Comparison of ENCODE assay signal across 12 cellular contexts in genomic region chr15:89500397-89501270, GRCh38. TPM values are rescaled to one million over a fixed set of nuclear protein-coding genes. Genes with fewer than 3 reads are reported as not detected.
DNase-seq lines count a peak whose midpoint lies in the region; ATAC-seq, FAIRE-seq and TF ChIP-seq lines count a peak whose summit lies in the region.
"Had no signal": no experiment of that assay in that cellular context is flagged by ENCODE, and none has a peak within 500 bp of the region (broad histone marks: within the 10 kb centered on the region; RNA-seq: fewer than 3 reads in every experiment).

No MANE protein-coding gene starts in this region.

- no peak overlapping the region for H3K27ac ChIP-seq in H1 (ENCODE audit: low read depth, low read length)

- ATAC-seq in sciatic nerve (no peak), GM18502 (IDR thresholded peaks at IDR 0.05; ENCODE audit: poor library complexity, unreplicated experiment) (no peak)
- ATAC-seq: naive thymus-derived CD8-positive, alpha-beta T cell had no signal

- no peak overlapping the region for H3K4me3 ChIP-seq in H1 (ENCODE audit: extremely low read depth in 1 of 4, insufficient read depth in 2 of 4, low read depth in 3 of 4, low read length in 4 of 4)

- no peak for TF ChIP-seq EP300 in H1 (IDR thresholded peaks at IDR 0.05; ENCODE audit: borderline replicate concordance in 1 of 2, low read depth in 2 of 2, low read length in 2 of 2)

- no peaks in the 10 kb centered on the region for H3K36me3 ChIP-seq in H1 (ENCODE audit: control insufficient read depth in 2 of 4, insufficient read depth in 4 of 4, low read length in 3 of 4)

- DNase-seq in activated T-cell treated with anti-CD3 and anti-CD28 coated beads, Interleukin-2, amount 50 U/mL, for 24 hours: peak; percentile 22
- no peak for DNase-seq in activated T-cell treated with anti-CD3 and anti-CD28 coated beads for 4 hours
- peak; percentile 32 for DNase-seq in MV-4-11 (lab: John Stamatoyannopoulos, UW)
- no peak for DNase-seq in H1 (ENCODE audit: low read depth in 1 of 2, low spot score in 2 of 2)
- DNase-seq in sciatic nerve (ENCODE audit: low spot score): peak; percentile 30
- no peak for DNase-seq in NCI-H2196 treated with DMSO at 0.1 percent for 48 hours (lab: John Stamatoyannopoulos, UW; ENCODE audit: unreplicated experiment)
- DNase-seq in medulla oblongata (ENCODE audit: extremely low spot score): no peak
- DNase-seq: naive thymus-derived CD8-positive, alpha-beta T cell; NCI-H748 treated with DMSO at 0.1 percent for 48 hours; stimulated activated naive CD4-positive, alpha-beta T cell treated with Interleukin-2 at 50 U/mL for 16 hours had no signal

- WGBS in H1 (ENCODE audit: extremely low coverage in 1 of 2, insufficient coverage in 1 of 2, insufficient read length in 1 of 2, insufficient replicate concordance in 2 of 2, low coverage in 1 of 2, low lambda C conversion rate in 2 of 2, missing lambda C conversion rate in 1 of 2), 2 experiments: 80% methylated on average over 8 of the region's 10 CpGs; no CpG with 5 or more reads in 1 of the 2 experiments

- H2AK5ac ChIP-seq in H1 (ENCODE audit: low read depth, low read length): no peak overlapping the region

- no peaks in the 10 kb centered on the region for H3K79me1 ChIP-seq in H1 (ENCODE audit: low read depth, low read length)

- H3K4me1 Mint-ChIP-seq in activated T-cell treated with anti-CD3 and anti-CD28 coated beads, Interleukin-2, amount 50 U/mL, for 24 hours (ENCODE audit: low read depth): peaks cover 8% of the 10 kb centered on the region

- CTCF ChIA-PET in H1 (lab: Charles Lee; ENCODE audit: partially characterized antibody): interaction anchor here (0.6 to 5.5 kb wide), 20 partner anchors 8 to 154 kb away, joined by 3 to 35 read pairs (median 4); no protein-coding TSS in a partner anchor

- H2AFZ ChIP-seq in H1 (ENCODE audit: low read length): no peak overlapping the region

- H3K4me2 ChIP-seq in H1 (ENCODE audit: insufficient read depth in 1 of 2, low read depth in 2 of 2, low read length in 2 of 2): no peak overlapping the region

- peaks cover 78% of the 10 kb centered on the region for H3K27me3 Mint-ChIP-seq in activated T-cell treated with anti-CD3 and anti-CD28 coated beads, Interleukin-2, amount 50 U/mL, for 24 hours

- H4K8ac ChIP-seq in H1 (ENCODE audit: extremely low read depth, insufficient read depth, low read length): no peak overlapping the region

- H3K9me3 ChIP-seq in H1 (ENCODE audit: insufficient read depth in 2 of 2, low read depth in 1 of 2, low read length in 1 of 2): no peaks in the 10 kb centered on the region

- peak; percentile 56 to 70 (median 67) for TF ChIP-seq CTCF in H1 (IDR thresholded peaks at IDR 0.05; ENCODE audit: control extremely low read depth in 1 of 3, insufficient read depth in 1 of 3, low read depth in 1 of 3, low read length in 3 of 3)

- no peak for FAIRE-seq in H1 (lab: Jason Lieb, UNC)
- FAIRE-seq: GM12892 had no signal

- no peak overlapping the region for H3K56ac ChIP-seq in H1 (replicated peaks; ENCODE audit: insufficient read length, low read depth, low read length)

- POLR2A ChIA-PET in H1 (lab: Charles Lee; ENCODE audit: partially characterized antibody): interaction anchor here (1.3 kb wide), 1 partner anchor 75 kb away, joined by 3 read pairs; the partner anchor contains the start of gene TICRR

- H2BK12ac ChIP-seq in H1 (ENCODE audit: low read depth, low read length): no peak overlapping the region

- no peaks in the 10 kb centered on the region for H3K79me2 ChIP-seq in H1 (ENCODE audit: control insufficient read depth in 1 of 2, insufficient read depth in 2 of 2, low read length in 2 of 2)

- H3K27ac Mint-ChIP-seq in activated T-cell treated with anti-CD3 and anti-CD28 coated beads, Interleukin-2, amount 50 U/mL, for 24 hours: no peak overlapping the region
- H3K27ac Mint-ChIP-seq: naive thymus-derived CD8-positive, alpha-beta T cell had no signal

- no peak overlapping the region for H2BK5ac ChIP-seq in H1 (ENCODE audit: low read depth, low read length)

- intact Hi-C loops in sciatic nerve (cut with DNase I): no loop called here

- H4K20me1 ChIP-seq in H1 (replicated peaks in 1 of 2; ENCODE audit: control insufficient read depth in 1 of 2, insufficient read depth in 2 of 2, low read length in 2 of 2): no peaks in the 10 kb centered on the region

- TF ChIP-seq RAD21 in H1 (IDR thresholded peaks at IDR 0.05 in 1 of 2, conservative IDR thresholded peaks at IDR 0.05 in 1 of 2; ENCODE audit: low read depth in 2 of 2, low read length in 2 of 2): peak; percentile 35 to 49; a peak in 3 of 4 replicates

- H3K9ac ChIP-seq in H1 (replicated peaks in 1 of 4; ENCODE audit: extremely low read depth in 1 of 4, low read depth in 3 of 4, low read length in 3 of 4): no peak overlapping the region

- H3K23ac ChIP-seq in H1 (ENCODE audit: insufficient read length): no peak overlapping the region

- H3K27me3 ChIP-seq in H1 (replicated peaks in 1 of 4; ENCODE audit: control insufficient read depth in 3 of 4, extremely low read depth in 1 of 4, insufficient read depth in 3 of 4, low read length in 3 of 4): peaks cover under 1 to 16% (median 10%) of the 10 kb centered on the region in 4 experiments

- H3K9me3 Mint-ChIP-seq in activated T-cell treated with anti-CD3 and anti-CD28 coated beads, Interleukin-2, amount 50 U/mL, for 24 hours: no peaks in the 10 kb centered on the region
- H3K9me3 Mint-ChIP-seq: naive thymus-derived CD8-positive, alpha-beta T cell had no signal

- H3K4me1 ChIP-seq in H1 (replicated peaks in 1 of 4; ENCODE audit: control insufficient read depth in 3 of 4, insufficient read depth in 4 of 4, low read length in 3 of 4): peaks cover 0 to 5% (median 3%) of the 10 kb centered on the region in 4 experiments; a peak in 6 of 7 replicates

- H2BK20ac ChIP-seq in H1 (ENCODE audit: low read length): no peak overlapping the region

- TF ChIP-seq POLR2A in H1 (IDR thresholded peaks at IDR 0.05; ENCODE audit: control extremely low read depth in 1 of 2, low read depth in 2 of 2, low read length in 2 of 2): no peak

- no peaks in the 10 kb centered on the region for H3K36me3 Mint-ChIP-seq in activated T-cell treated with anti-CD3 and anti-CD28 coated beads, Interleukin-2, amount 50 U/mL, for 24 hours (ENCODE audit: low read depth)
- H3K36me3 Mint-ChIP-seq: naive thymus-derived CD8-positive, alpha-beta T cell had no signal

- no peak overlapping the region for H2BK15ac ChIP-seq in H1 (ENCODE audit: low read length)

- H3K18ac ChIP-seq in H1 (ENCODE audit: extremely low read depth, low read length): no peak overlapping the region

- H2BK120ac ChIP-seq in H1 (replicated peaks; ENCODE audit: low read depth, low read length): no peak overlapping the region

- H3K4me3 Mint-ChIP-seq in activated T-cell treated with anti-CD3 and anti-CD28 coated beads, Interleukin-2, amount 50 U/mL, for 24 hours: no peak overlapping the region
- H3K4me3 Mint-ChIP-seq: naive thymus-derived CD8-positive, alpha-beta T cell had no signal

- H3K23me2 ChIP-seq in H1 (ENCODE audit: low read depth, low read length): peaks cover 2% of the 10 kb centered on the region; the same call in 1 of the 2 replicates

- no peak overlapping the region for H3K14ac ChIP-seq in H1 (ENCODE audit: insufficient read length)

- no peak overlapping the region for H4K5ac ChIP-seq in H1 (ENCODE audit: insufficient read length, low read depth, low read length)

- no peak overlapping the region for H4K91ac ChIP-seq in H1 (replicated peaks; ENCODE audit: insufficient read length, low read length)

- no peak overlapping the region for H3K4ac ChIP-seq in H1 (replicated peaks; ENCODE audit: insufficient read length, low read depth, low read length)

TF ChIP-seq in H1, 55 proteins besides CTCF, POLR2A, EP300 and RAD21 (continues in another document):
- TF ChIP-seq RNF2 (IDR thresholded peaks at IDR 0.05; ENCODE audit: borderline replicate concordance, low read depth, low read length, missing control alignments, poor library complexity, severe bottlenecking): no peak
- no peak for TF ChIP-seq PHF8 (conservative IDR thresholded peaks at IDR 0.05; ENCODE audit: low read depth, low read length)
- TF ChIP-seq POLR2AphosphoS5 (IDR thresholded peaks at IDR 0.05; ENCODE audit: low read depth, low read length): no peak
- TF ChIP-seq HDAC2 (IDR thresholded peaks at IDR 0.05; ENCODE audit: borderline replicate concordance in 1 of 2, low read depth in 2 of 2, low read length in 2 of 2): no peak
- TF ChIP-seq MAX (IDR thresholded peaks at IDR 0.05): no peak
- TF ChIP-seq, protein P1, sequence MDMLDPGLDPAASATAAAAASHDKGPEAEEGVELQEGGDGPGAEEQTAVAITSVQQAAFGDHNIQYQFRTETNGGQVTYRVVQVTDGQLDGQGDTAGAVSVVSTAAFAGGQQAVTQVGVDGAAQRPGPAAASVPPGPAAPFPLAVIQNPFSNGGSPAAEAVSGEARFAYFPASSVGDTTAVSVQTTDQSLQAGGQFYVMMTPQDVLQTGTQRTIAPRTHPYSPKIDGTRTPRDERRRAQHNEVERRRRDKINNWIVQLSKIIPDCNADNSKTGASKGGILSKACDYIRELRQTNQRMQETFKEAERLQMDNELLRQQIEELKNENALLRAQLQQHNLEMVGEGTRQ (IDR thresholded peaks at IDR 0.05; ENCODE audit: low read length): no peak
- no peak for TF ChIP-seq TAF7 (optimal IDR thresholded peaks at IDR 0.05; ENCODE audit: borderline replicate concordance, low read depth, low read length)
- TF ChIP-seq CBX5 (IDR thresholded peaks at IDR 0.05; ENCODE audit: low read depth, low read length): no peak
- no peak for TF ChIP-seq CHD1 (IDR thresholded peaks at IDR 0.05; ENCODE audit: low read depth, low read length)
- TF ChIP-seq KDM1A (IDR thresholded peaks at IDR 0.05; ENCODE audit: borderline replicate concordance, low read length): no peak
- no peak for TF ChIP-seq SP2 (IDR thresholded peaks at IDR 0.05; ENCODE audit: low read length)
- no peak for TF ChIP-seq CEBPB (IDR thresholded peaks at IDR 0.05; ENCODE audit: low read depth, low read length)
- TF ChIP-seq CHD2 (IDR thresholded peaks at IDR 0.05; ENCODE audit: low read length): no peak
- no peak for TF ChIP-seq MAFK (IDR thresholded peaks at IDR 0.05; ENCODE audit: low read depth, low read length)

RNA-seq across cellular contexts. Expression of gene RHCG, which starts 4.3 kb away (rescaled TPM):
- 0.46 TPM in 1 of 2 replicates, not detected in the other for total RNA-seq in H1 (2021; fragmentation: NEBNext Ultra II Directional; extraction: Animal tissue kit (Norgen Biotek cat#: 25700))
- polyA plus RNA-seq in H1 (2011; rRNA removed): 0.53 and 0.68 TPM in 2 replicates
- polyA plus RNA-seq in H1 (2011; cell fraction: cytosol; rRNA removed): 0.74 TPM
- 0.97 TPM for polyA plus RNA-seq in H1 (2011; cell fraction: nucleus; rRNA removed)
- polyA plus RNA-seq in H1 (2012, experiment 1 of 2): 0.25 to 0.58 TPM (median 0.45 TPM) in 4 replicates
- polyA plus RNA-seq in H1 (2012, experiment 2 of 2): 0.39 TPM
- 0.43 TPM for polyA plus RNA-seq in H1 (2013, experiment 1 of 2)
- polyA plus RNA-seq in H1 (2013, experiment 2 of 2): 0.37 TPM
- polyA minus RNA-seq in H1 (2011; rRNA and poly(A)+ RNA removed): 1.2 and 1.6 TPM in 2 replicates
- polyA minus RNA-seq in H1 (2011; cell fraction: cytosol; rRNA and poly(A)+ RNA removed): not detected
- polyA minus RNA-seq in H1 (2011; cell fraction: nucleus; rRNA and poly(A)+ RNA removed): 0.30 TPM
- total RNA-seq in sciatic nerve: not detected
- total RNA-seq: naive thymus-derived CD8-positive, alpha-beta T cell had no signal
- polyA plus RNA-seq: naive thymus-derived CD8-positive, alpha-beta T cell had no signal

Comparison
In these comparisons a context has a peak if more than half of its experiments do, and no peak if none do; other contexts are left out.
1. DNase-seq: peak in activated T-cell treated with anti-CD3 and anti-CD28 coated beads, Interleukin-2, amount 50 U/mL, for 24 hours (single experiment), MV-4-11 (single experiment) and sciatic nerve (single experiment); none in activated T-cell treated with anti-CD3 and anti-CD28 coated beads for 4 hours (single experiment), H1 (0 of 2), NCI-H2196 treated with DMSO at 0.1 percent for 48 hours (single experiment) and medulla oblongata (single experiment).